8 cellular contexts compared by ENCODE assay signal in the genomic region with DNA sequence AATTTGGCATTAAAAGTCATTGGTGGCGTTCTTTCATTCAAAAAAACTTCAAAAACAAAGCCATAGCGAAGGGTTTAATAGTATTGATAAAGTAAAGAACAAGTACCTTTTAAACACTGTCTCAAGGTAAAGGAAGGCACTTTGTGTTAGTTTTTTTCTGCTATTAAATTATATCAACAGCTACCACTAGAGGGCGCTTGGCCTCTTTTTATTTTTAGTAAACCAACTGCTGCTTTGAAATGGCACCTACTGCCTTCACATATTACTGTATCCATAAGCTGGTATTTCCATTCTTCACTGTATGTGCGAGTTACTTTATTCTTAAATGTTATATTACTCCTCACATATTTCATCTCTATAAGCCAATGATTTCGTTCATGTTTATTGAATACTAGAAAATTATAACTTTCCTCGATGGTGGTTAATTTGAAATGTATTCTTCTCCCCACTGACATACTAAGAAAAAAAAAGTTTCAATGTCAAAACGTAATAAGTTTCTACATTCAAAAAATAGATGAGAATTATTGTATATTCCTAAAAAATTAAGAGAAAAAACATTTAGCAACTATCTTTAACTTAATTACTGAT.
DNase-seq lines count a peak whose midpoint lies in the region; ATAC-seq and TF ChIP-seq lines count a peak whose summit lies in the region.

No MANE protein-coding gene starts in this region.

- POLR2A ChIA-PET in Panc1 (lab: Charles Lee): no interaction called here

- peak; percentile 54 for DNase-seq in D341Med (ENCODE audit: low spot score)
- DNase-seq in LoVo (ENCODE audit: low spot score): peak; percentile 76
- DNase-seq in Panc1 (ENCODE audit: low read depth, low spot score): peak; percentile 47
- DNase-seq in activated naive CD4-positive, alpha-beta T cell treated with anti-CD3 and anti-CD28 coated beads, Interleukin-2, amount 50 U/mL, for 72 hours (ENCODE audit: low spot score in 2 of 2): peak in 1 of 2 donors; percentile 54
- DNase-seq in left ventricle myocardium inferior: no peak
- peak; percentile 15 for DNase-seq in skeletal muscle cell (ENCODE audit: low read depth)
- DNase-seq in GM19240 (ENCODE audit: insufficient read length, low spot score): no peak

- H3K9me3 Mint-ChIP-seq in activated naive CD4-positive, alpha-beta T cell treated with anti-CD3 and anti-CD28 coated beads, Interleukin-2, amount 50 U/mL, for 72 hours: peaks cover 0 to 4% of the 10 kb centered on the region in 2 donors

- H3K4me3 ChIP-seq in Panc1 (ENCODE audit: low read depth in 2 of 2, low read length in 2 of 2): no peak overlapping the region
- H3K4me3 ChIP-seq in left ventricle myocardium inferior: no peak overlapping the region
- H3K4me3 ChIP-seq in skeletal muscle cell (ENCODE audit: low read depth, low read length): no peak overlapping the region

- TF ChIP-seq CTCF in Panc1 (IDR thresholded peaks at IDR 0.05) (peak; percentile 66; the same call in 1 of the 2 replicates), left ventricle myocardium inferior (IDR thresholded peaks at IDR 0.05; ENCODE audit: borderline replicate concordance) (peak; percentile 79)

- no TSS peak for BruUV-seq in Panc1 (replicated peaks; lab: Mats Ljungman, UMichigan)

- in situ Hi-C loops in Panc1 (cut with HindIII; ENCODE audit: low pct_unique_long_range_greater_than_20kb, low sequenced_read_pairs): no loop called here

- H3K36me3 ChIP-seq in Panc1 (ENCODE audit: control insufficient read depth, insufficient read depth, low read length) (no peaks in the 10 kb centered on the region), left ventricle myocardium inferior (no peaks in the 10 kb centered on the region)

- H3K4me1 ChIP-seq in Panc1 (ENCODE audit: control insufficient read depth, insufficient read depth, low read length) (no peaks in the 10 kb centered on the region), left ventricle myocardium inferior (no peaks in the 10 kb centered on the region)

- ATAC-seq in GM21390 (IDR thresholded peaks at IDR 0.05; ENCODE audit: unreplicated experiment) (peak; percentile 61), Panc1 (peak; percentile 78)
- peak; percentile 45 to 54 for ATAC-seq in activated naive CD4-positive, alpha-beta T cell treated with anti-CD3 and anti-CD28 coated beads, Interleukin-2, amount 50 U/mL, for 72 hours

- no peak overlapping the region for H3K27ac Mint-ChIP-seq in activated naive CD4-positive, alpha-beta T cell treated with anti-CD3 and anti-CD28 coated beads, Interleukin-2, amount 50 U/mL, for 72 hours

- intact Hi-C loops in Panc1 (cut with micrococcal nuclease; ENCODE audit: unreplicated experiment) (loop anchor here (2.0 to 5.0 kb wide), 2 partner anchors 125 to 200 kb away; a partner anchor contains a TSS), left ventricle myocardium inferior (cut with micrococcal nuclease) (loop anchor here (5.0 kb wide), 1 partner anchor 205 kb away; no protein-coding TSS in a partner anchor)

- H3K27ac ChIP-seq in Panc1 (ENCODE audit: low read length) (no peak overlapping the region), left ventricle myocardium inferior (replicated peaks) (no peak overlapping the region)

- CTCF ChIA-PET in Panc1 (lab: Charles Lee): interaction anchor here (0.5 to 1.3 kb wide), 4 partner anchors 167 to 304 kb away, joined by 4 to 7 read pairs (median 4); no protein-coding TSS in a partner anchor

- no peaks in the 10 kb centered on the region for H3K27me3 ChIP-seq in Panc1 (ENCODE audit: control insufficient read depth, insufficient read depth, low read length)
- no peaks in the 10 kb centered on the region for H3K27me3 ChIP-seq in left ventricle myocardium inferior (ENCODE audit: low read depth)

- H3K9me3 ChIP-seq in Panc1 (ENCODE audit: control insufficient read depth, insufficient read depth, low read depth, low read length) (no peaks in the 10 kb centered on the region), left ventricle myocardium inferior (replicated peaks) (peaks cover 8% of the 10 kb centered on the region)

- no peaks in the 10 kb centered on the region for H3K36me3 Mint-ChIP-seq in activated naive CD4-positive, alpha-beta T cell treated with anti-CD3 and anti-CD28 coated beads, Interleukin-2, amount 50 U/mL, for 72 hours

Comparison
In these comparisons a context has a peak if more than half of its experiments do, and no peak if none do; other contexts are left out.
1. DNase-seq: peak in D341Med (single experiment), LoVo (single experiment), Panc1 (single experiment) and skeletal muscle cell (single experiment); none in left ventricle myocardium inferior (single experiment) and GM19240 (single experiment).
2. Peak in every context shown above with its lines, with median percentiles within 50 percentile points of each other: ATAC-seq.